In genomic region chr10:132551808-132552130, GRCh38 we compare ENCODE assay signal across 13 cellular contexts. TPM values are rescaled to one million over a fixed set of nuclear protein-coding genes. Genes with fewer than 3 reads are reported as not detected.
DNase-seq lines count a peak whose midpoint lies in the region; ATAC-seq and TF ChIP-seq lines count a peak whose summit lies in the region.
"Had no signal": no experiment of that assay in that cellular context is flagged by ENCODE, and none has a peak within 500 bp of the region (broad histone marks: within the 10 kb centered on the region; RNA-seq: fewer than 3 reads in every experiment).

No MANE protein-coding gene starts in this region.

- no peaks in the 10 kb centered on the region for H3K27me3 ChIP-seq in Panc1 (ENCODE audit: control insufficient read depth, insufficient read depth, low read length)
- H3K27me3 ChIP-seq: upper lobe of right lung had no signal

- H3K27me3 Mint-ChIP-seq in T-helper 1 cell treated with Interleukin-12 subunit alpha and Interleukin-12 subunit beta and Interleukin-4 antibody, amounts not matched to agents 30 μg/mL and 1 μg/mL, for 36 hours (ENCODE audit: low read depth): no peaks in the 10 kb centered on the region
- no peaks in the 10 kb centered on the region for H3K27me3 Mint-ChIP-seq in natural killer cell treated with Interleukin-12 subunit alpha and Interleukin-12 subunit beta and Interleukin-15 and Interleukin-18, amount 100 ng/mL, for 72 hours

- ATAC-seq in HG02623 (IDR thresholded peaks at IDR 0.05; ENCODE audit: unreplicated experiment) (peak; percentile 21), Panc1 (no peak), esophagus mucosa (no peak)
- peak in 1 of 2 donors; percentile 18 for ATAC-seq in natural killer cell treated with Interleukin-12 subunit alpha and Interleukin-12 subunit beta and Interleukin-15 and Interleukin-18, amount 100 ng/mL, for 72 hours

- peak overlapping the region; percentile 86 for H3K27ac Mint-ChIP-seq in T-helper 1 cell treated with Interleukin-12 subunit alpha and Interleukin-12 subunit beta and Interleukin-4 antibody, amounts not matched to agents 30 μg/mL and 1 μg/mL, for 36 hours
- peak overlapping the region; percentile 78 to 88 for H3K27ac Mint-ChIP-seq in natural killer cell treated with Interleukin-12 subunit alpha and Interleukin-12 subunit beta and Interleukin-15 and Interleukin-18, amount 100 ng/mL, for 72 hours

- in situ Hi-C loops in Panc1 (cut with HindIII; ENCODE audit: low pct_unique_long_range_greater_than_20kb, low sequenced_read_pairs): no loop called here

- no peaks in the 10 kb centered on the region for H3K36me3 Mint-ChIP-seq in T-helper 1 cell treated with Interleukin-12 subunit alpha and Interleukin-12 subunit beta and Interleukin-4 antibody, amounts not matched to agents 30 μg/mL and 1 μg/mL, for 36 hours (ENCODE audit: low read depth)
- no peaks in the 10 kb centered on the region for H3K36me3 Mint-ChIP-seq in natural killer cell treated with Interleukin-12 subunit alpha and Interleukin-12 subunit beta and Interleukin-15 and Interleukin-18, amount 100 ng/mL, for 72 hours

- CTCF ChIA-PET in Panc1 (lab: Charles Lee): no interaction called here

- no peak overlapping the region for H3K4me3 ChIP-seq in Panc1 (ENCODE audit: low read depth in 2 of 2, low read length in 2 of 2)
- H3K4me3 ChIP-seq: upper lobe of right lung had no signal

- no TSS peak for BruUV-seq in Panc1 (replicated peaks; lab: Mats Ljungman, UMichigan)

- H3K27ac ChIP-seq in Panc1 (ENCODE audit: low read length) (peak overlapping the region; percentile 77), caudate nucleus (ENCODE audit: low read depth, low read length) (no peak overlapping the region)
- H3K27ac ChIP-seq: 22Rv1, upper lobe of right lung had no signal

- H3K9me3 Mint-ChIP-seq in T-helper 1 cell treated with Interleukin-12 subunit alpha and Interleukin-12 subunit beta and Interleukin-4 antibody, amounts not matched to agents 30 μg/mL and 1 μg/mL, for 36 hours: no peaks in the 10 kb centered on the region
- no peaks in the 10 kb centered on the region for H3K9me3 Mint-ChIP-seq in natural killer cell treated with Interleukin-12 subunit alpha and Interleukin-12 subunit beta and Interleukin-15 and Interleukin-18, amount 100 ng/mL, for 72 hours

- intact Hi-C loops in Panc1 (cut with micrococcal nuclease; ENCODE audit: unreplicated experiment): no loop called here

- POLR2A ChIA-PET in Panc1 (lab: Charles Lee): no interaction called here

- peak overlapping the region; percentile 65 for H3K4me3 Mint-ChIP-seq in T-helper 1 cell treated with Interleukin-12 subunit alpha and Interleukin-12 subunit beta and Interleukin-4 antibody, amounts not matched to agents 30 μg/mL and 1 μg/mL, for 36 hours
- H3K4me3 Mint-ChIP-seq in natural killer cell treated with Interleukin-12 subunit alpha and Interleukin-12 subunit beta and Interleukin-15 and Interleukin-18, amount 100 ng/mL, for 72 hours: peak overlapping the region; percentile 71

- H3K4me1 Mint-ChIP-seq in T-helper 1 cell treated with Interleukin-12 subunit alpha and Interleukin-12 subunit beta and Interleukin-4 antibody, amounts not matched to agents 30 μg/mL and 1 μg/mL, for 36 hours (ENCODE audit: low read depth): peaks cover 22% of the 10 kb centered on the region
- H3K4me1 Mint-ChIP-seq in natural killer cell treated with Interleukin-12 subunit alpha and Interleukin-12 subunit beta and Interleukin-15 and Interleukin-18, amount 100 ng/mL, for 72 hours (ENCODE audit: low read depth in 2 of 2): peaks cover 30 to 34% of the 10 kb centered on the region in 2 donors

- no peak for TF ChIP-seq CTCF in Panc1 (IDR thresholded peaks at IDR 0.05)

- H3K9me3 ChIP-seq in Panc1 (ENCODE audit: control insufficient read depth, insufficient read depth, low read depth, low read length): no peaks in the 10 kb centered on the region
- H3K9me3 ChIP-seq: upper lobe of right lung had no signal

- DNase-seq in T-helper 1 cell (no peak), Panc1 (ENCODE audit: low read depth, low spot score) (no peak), SHP77 treated with DMSO at 0.1 percent for 48 hours (lab: John Stamatoyannopoulos, UW) (no peak), caudate nucleus (lab: John Stamatoyannopoulos, UW) (no peak)
- no peak for DNase-seq in natural killer cell treated with Interleukin-12 subunit alpha and Interleukin-12 subunit beta and Interleukin-15 and Interleukin-18, amount 100 ng/mL, for 72 hours (ENCODE audit: low spot score)
- DNase-seq: DMS79 treated with DMSO at 0.1 percent for 48 hours, NCI-H2227 treated with DMSO at 0.1 percent for 48 hours, SHP77 had no signal

- peaks cover 21% of the 10 kb centered on the region for H3K4me1 ChIP-seq in Panc1 (ENCODE audit: control insufficient read depth, insufficient read depth, low read length)

- no peaks in the 10 kb centered on the region for H3K36me3 ChIP-seq in Panc1 (ENCODE audit: control insufficient read depth, insufficient read depth, low read length)
- H3K36me3 ChIP-seq: upper lobe of right lung had no signal

RNA-seq across cellular contexts. Expression of gene INPP5A, which starts 14.2 kb away (rescaled TPM):
- total RNA-seq in Panc1 (2021; ENCODE audit: unreplicated experiment) (60.0 TPM), esophagus mucosa (14.3 TPM)
- polyA plus RNA-seq in Panc1 (2012; ENCODE audit: insufficient read length): 78.4 TPM
- total RNA-seq in natural killer cell treated with Interleukin-12 subunit alpha and Interleukin-12 subunit beta and Interleukin-15 and Interleukin-18, amount 100 ng/mL, for 72 hours: 10 to 100 TPM; 14.8 to 18.6 TPM
